8 cellular contexts compared by ENCODE assay signal in genomic region chr9:70601000-70601929, GRCh38.
DNase-seq lines count a peak whose midpoint lies in the region; ATAC-seq and TF ChIP-seq lines count a peak whose summit lies in the region.

No MANE protein-coding gene starts in this region.

- no peak overlapping the region for H3K27ac Mint-ChIP-seq in activated T-cell treated with anti-CD3 and anti-CD28 coated beads, Interleukin-2, amount 50 U/mL, for 24 hours

- H3K9me3 Mint-ChIP-seq in activated T-cell treated with anti-CD3 and anti-CD28 coated beads, Interleukin-2, amount 50 U/mL, for 24 hours = no peaks in the 10 kb centered on the region

- no peaks in the 10 kb centered on the region for H3K27me3 Mint-ChIP-seq in activated T-cell treated with anti-CD3 and anti-CD28 coated beads, Interleukin-2, amount 50 U/mL, for 24 hours

- no peak overlapping the region for H3K4me3 ChIP-seq in epithelial cell of esophagus (ENCODE audit: low read length)

- H3K36me3 Mint-ChIP-seq in activated T-cell treated with anti-CD3 and anti-CD28 coated beads, Interleukin-2, amount 50 U/mL, for 24 hours (ENCODE audit: low read depth) = no peaks in the 10 kb centered on the region

- no peak for TF ChIP-seq CTCF in epithelial cell of esophagus (IDR thresholded peaks at IDR 0.05; ENCODE audit: insufficient read depth, low read depth, low read length, missing control alignments)

- no peak overlapping the region for H3K4me3 Mint-ChIP-seq in activated T-cell treated with anti-CD3 and anti-CD28 coated beads, Interleukin-2, amount 50 U/mL, for 24 hours

- DNase-seq in GM03348 (ENCODE audit: low spot score) = peak; percentile 73
- DNase-seq in OCI-M1 (lab: John Stamatoyannopoulos, UW) = peak; percentile 26
- peak; percentile 88 for DNase-seq in epithelial cell of esophagus (ENCODE audit: low read depth)
- peak; percentile 94 for DNase-seq in mucosa of gallbladder (ENCODE audit: low spot score)
- DNase-seq in RPMI8226 = no peak
- no peak for DNase-seq in activated CD4-positive, alpha-beta T cell treated with anti-CD3 and anti-CD28 coated beads, Interleukin-2, amount 50 U/mL, for 48 hours
- DNase-seq in activated T-cell treated with anti-CD3 and anti-CD28 coated beads, Interleukin-2, amount 50 U/mL, for 24 hours = no peak

- H3K4me1 Mint-ChIP-seq in activated T-cell treated with anti-CD3 and anti-CD28 coated beads, Interleukin-2, amount 50 U/mL, for 24 hours (ENCODE audit: low read depth) = peaks cover 1% of the 10 kb centered on the region

- ATAC-seq in HG02973 (IDR thresholded peaks at IDR 0.05; ENCODE audit: unreplicated experiment) = no peak

Comparison
In these comparisons a context has a peak if more than half of its experiments do, and no peak if none do; other contexts are left out.
1. DNase-seq: peak in GM03348 (single experiment), OCI-M1 (single experiment), epithelial cell of esophagus (single experiment) and mucosa of gallbladder (single experiment); none in RPMI8226 (single experiment), activated CD4-positive, alpha-beta T cell treated with anti-CD3 and anti-CD28 coated beads, Interleukin-2, amount 50 U/mL, for 48 hours (0 of 2) and activated T-cell treated with anti-CD3 and anti-CD28 coated beads, Interleukin-2, amount 50 U/mL, for 24 hours (single experiment).